Comparison of ENCODE assay signal across 2 cellular contexts in genomic region chr10:62734781-62735463, GRCh38.
TF ChIP-seq lines count a peak whose summit lies in the region.

No MANE protein-coding gene starts in this region.

TF ChIP-seq in IMR-90, 13 proteins besides CTCF, POLR2A, EP300 and RAD21:
- TF ChIP-seq ELK1 (IDR thresholded peaks at IDR 0.05; ENCODE audit: borderline replicate concordance, low read depth, low read length) (no peak), MAFK (IDR thresholded peaks at IDR 0.05; ENCODE audit: low read depth, low read length) (no peak), SMC3 (IDR thresholded peaks at IDR 0.05; ENCODE audit: low read depth, low read length) (no peak), RCOR1 (IDR thresholded peaks at IDR 0.05; ENCODE audit: insufficient replicate concordance, low read length) (no peak), MXI1 (IDR thresholded peaks at IDR 0.05; ENCODE audit: borderline replicate concordance, low read depth, low read length) (no peak)
- TF ChIP-seq, protein P1, sequence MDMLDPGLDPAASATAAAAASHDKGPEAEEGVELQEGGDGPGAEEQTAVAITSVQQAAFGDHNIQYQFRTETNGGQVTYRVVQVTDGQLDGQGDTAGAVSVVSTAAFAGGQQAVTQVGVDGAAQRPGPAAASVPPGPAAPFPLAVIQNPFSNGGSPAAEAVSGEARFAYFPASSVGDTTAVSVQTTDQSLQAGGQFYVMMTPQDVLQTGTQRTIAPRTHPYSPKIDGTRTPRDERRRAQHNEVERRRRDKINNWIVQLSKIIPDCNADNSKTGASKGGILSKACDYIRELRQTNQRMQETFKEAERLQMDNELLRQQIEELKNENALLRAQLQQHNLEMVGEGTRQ (IDR thresholded peaks at IDR 0.05; ENCODE audit: low read depth, low read length): no peak

TF ChIP-seq in K562, 482 proteins besides CTCF, POLR2A, EP300 and RAD21:
- TF ChIP-seq DPF2 (IDR thresholded peaks at IDR 0.05) (no peak), ZNF354B (CRISPR knock-in tag; IDR thresholded peaks at IDR 0.05) (no peak), ZBTB7A (IDR thresholded peaks at IDR 0.05; ENCODE audit: borderline replicate concordance, control insufficient read depth, low read depth, low read length) (no peak), C11orf30 (IDR thresholded peaks at IDR 0.05; ENCODE audit: low read depth) (no peak), RCOR1 (IDR thresholded peaks at IDR 0.05; ENCODE audit: borderline replicate concordance in 1 of 2, low read depth in 2 of 2, low read length in 2 of 2) (no peak), U2AF2 (optimal IDR thresholded peaks at IDR 0.05; ENCODE audit: low read depth, low read length) (no peak), STAT6 (CRISPR knock-in tag; IDR thresholded peaks at IDR 0.05) (no peak), RBM22 (IDR thresholded peaks at IDR 0.05; ENCODE audit: low read depth, low read length, poor library complexity, severe bottlenecking) (no peak), EP400 (IDR thresholded peaks at IDR 0.05) (no peak), ZNF699 (CRISPR knock-in tag; IDR thresholded peaks at IDR 0.05; ENCODE audit: insufficient replicate concordance) (no peak), CHD4 (IDR thresholded peaks at IDR 0.05; ENCODE audit: insufficient read depth, insufficient replicate concordance, low read depth, low read length, poor library complexity, severe bottlenecking) (no peak), ZNF75A (CRISPR knock-in tag; IDR thresholded peaks at IDR 0.05) (no peak), ZNF324 (CRISPR knock-in tag; IDR thresholded peaks at IDR 0.05) (no peak), NFRKB (IDR thresholded peaks at IDR 0.05; ENCODE audit: low read depth) (no peak), ZNF584 (CRISPR knock-in tag; IDR thresholded peaks at IDR 0.05; ENCODE audit: low read depth) (no peak), ZNF23 (CRISPR knock-in tag; IDR thresholded peaks at IDR 0.05) (no peak)
- TF ChIP-seq, protein P2, sequence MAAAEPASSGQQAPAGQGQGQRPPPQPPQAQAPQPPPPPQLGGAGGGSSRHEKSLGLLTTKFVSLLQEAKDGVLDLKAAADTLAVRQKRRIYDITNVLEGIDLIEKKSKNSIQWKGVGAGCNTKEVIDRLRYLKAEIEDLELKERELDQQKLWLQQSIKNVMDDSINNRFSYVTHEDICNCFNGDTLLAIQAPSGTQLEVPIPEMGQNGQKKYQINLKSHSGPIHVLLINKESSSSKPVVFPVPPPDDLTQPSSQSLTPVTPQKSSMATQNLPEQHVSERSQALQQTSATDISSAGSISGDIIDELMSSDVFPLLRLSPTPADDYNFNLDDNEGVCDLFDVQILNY (CRISPR knock-in tag; IDR thresholded peaks at IDR 0.05): no peak
